In the genomic region with DNA sequence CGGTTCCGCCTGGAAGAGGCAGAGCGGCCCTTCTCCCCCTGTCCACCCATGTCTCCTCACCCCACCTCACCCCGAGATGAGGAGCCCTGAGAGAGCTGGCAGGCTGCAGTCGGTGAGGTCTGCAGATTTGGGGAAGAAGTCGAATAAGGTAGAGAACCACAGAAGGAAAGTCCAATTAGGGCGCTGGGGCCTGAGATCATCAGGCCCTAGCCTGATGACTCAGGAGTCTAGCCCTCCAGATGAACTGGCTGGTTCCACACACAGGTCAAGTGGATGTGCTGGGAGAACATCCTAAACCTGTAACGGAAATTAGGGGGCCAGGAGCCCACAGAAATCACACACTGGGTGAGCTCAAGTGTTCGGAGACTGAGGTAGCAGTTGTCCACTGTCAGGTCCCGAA, we compare ENCODE assay signal across 9 cellular contexts. TPM values are rescaled to one million over a fixed set of nuclear protein-coding genes. Genes with fewer than 3 reads are reported as not detected.
DNase-seq lines count a peak whose midpoint lies in the region; ATAC-seq, FAIRE-seq and TF ChIP-seq lines count a peak whose summit lies in the region.
"Had no signal": no experiment of that assay in that cellular context is flagged by ENCODE, and none has a peak within 500 bp of the region (broad histone marks: within the 10 kb centered on the region; RNA-seq: fewer than 3 reads in every experiment).

No MANE protein-coding gene starts in this region.

- peak overlapping the region; percentile 9 for H3K4ac ChIP-seq in H1 (replicated peaks; ENCODE audit: insufficient read length, low read depth, low read length)

- no peak for TF ChIP-seq RAD21 in H1 (IDR thresholded peaks at IDR 0.05 in 1 of 2, conservative IDR thresholded peaks at IDR 0.05 in 1 of 2; ENCODE audit: low read depth in 2 of 2, low read length in 2 of 2)

- BruUV-seq in PC-9 (replicated peaks; lab: Mats Ljungman, UMichigan), result no TSS peak

- peak overlapping the region; percentile 94; the same call in 1 of the 2 replicates for H2BK12ac ChIP-seq in H1 (ENCODE audit: low read depth, low read length)

- peaks cover 6% of the 10 kb centered on the region; the same call in 1 of the 2 replicates for H3K36me3 ChIP-seq in PC-9 (ENCODE audit: low read depth)
- peaks cover 6 to 17% (median 12%) of the 10 kb centered on the region in 4 experiments; a peak in 5 of 8 replicates for H3K36me3 ChIP-seq in H1 (ENCODE audit: control insufficient read depth in 2 of 4, insufficient read depth in 4 of 4, low read length in 3 of 4)

- POLR2A ChIA-PET in PC-9 (lab: Charles Lee; ENCODE audit: unreplicated experiment), result interaction anchor here (0.5 kb wide), 1 partner anchor 83 kb away, joined by 5 read pairs; no protein-coding TSS in a partner anchor
- POLR2A ChIA-PET in H1 (lab: Charles Lee; ENCODE audit: partially characterized antibody), result interaction anchor here (0.6 to 1.1 kb wide), 4 partner anchors 8 to 17 kb away, joined by 3 read pairs; no protein-coding TSS in a partner anchor

- peaks cover 4% of the 10 kb centered on the region; the same call in 1 of the 2 replicates for H3K23me2 ChIP-seq in H1 (ENCODE audit: low read depth, low read length)

- H3K56ac ChIP-seq in H1 (replicated peaks; ENCODE audit: insufficient read length, low read depth, low read length), result no peak overlapping the region

- no peak overlapping the region for H3K23ac ChIP-seq in H1 (ENCODE audit: insufficient read length)

- H3K9me3 ChIP-seq in PC-9 (ENCODE audit: insufficient read depth, low read depth) (peaks cover 3% of the 10 kb centered on the region; the same call in 1 of the 2 replicates), H1 (ENCODE audit: insufficient read depth in 2 of 2, low read depth in 1 of 2, low read length in 1 of 2) (no peaks in the 10 kb centered on the region)

- H3K4me3 Mint-ChIP-seq in progenitor cell of endocrine pancreas (ENCODE audit: low read depth), result peak overlapping the region; percentile 39

- H3F3A ChIP-seq in PC-9 (ENCODE audit: insufficient read depth, low read depth), result peaks cover 20% of the 10 kb centered on the region; the same call in 1 of the 2 replicates

- H2BK20ac ChIP-seq in H1 (ENCODE audit: low read length), result 0 out of 2 replicates have a peak overlapping the region, but pooled peaks have one; percentile 15

- no peak overlapping the region for H3K14ac ChIP-seq in H1 (ENCODE audit: insufficient read length)

- intact Hi-C loops in PC-9 (cut with micrococcal nuclease; ENCODE audit: unreplicated experiment), result loop anchor here (2.0 kb wide), 1 partner anchor 14 kb away; no protein-coding TSS in a partner anchor

- WGBS in H1 (ENCODE audit: extremely low coverage in 1 of 2, insufficient coverage in 1 of 2, insufficient read length in 1 of 2, insufficient replicate concordance in 2 of 2, low coverage in 1 of 2, low lambda C conversion rate in 2 of 2, missing lambda C conversion rate in 1 of 2), 2 experiments, result 91% methylated on average over 10 of the region's 10 CpGs; no CpG with 5 or more reads in 1 of the 2 experiments

- H4K8ac ChIP-seq in H1 (ENCODE audit: extremely low read depth, insufficient read depth, low read length), result peak overlapping the region; percentile 60

- H3K27ac Mint-ChIP-seq in progenitor cell of endocrine pancreas, result no peak overlapping the region

- TF ChIP-seq POLR2A in H1 (IDR thresholded peaks at IDR 0.05; ENCODE audit: control extremely low read depth in 1 of 2, low read depth in 2 of 2, low read length in 2 of 2), result no peak

- H3K36me3 Mint-ChIP-seq in progenitor cell of endocrine pancreas (ENCODE audit: insufficient read depth), result peaks cover 7% of the 10 kb centered on the region

- H4K5ac ChIP-seq in H1 (ENCODE audit: insufficient read length, low read depth, low read length), result peak overlapping the region; percentile 51

- H3K4me1 Mint-ChIP-seq in progenitor cell of endocrine pancreas (ENCODE audit: low read depth), result peaks cover 11% of the 10 kb centered on the region

- H2AFZ ChIP-seq in PC-9, result no peak overlapping the region
- no peak overlapping the region for H2AFZ ChIP-seq in H1 (ENCODE audit: low read length)

- H3K79me1 ChIP-seq in H1 (ENCODE audit: low read depth, low read length), result no peaks in the 10 kb centered on the region

- H3K27me3 Mint-ChIP-seq in progenitor cell of endocrine pancreas, result no peaks in the 10 kb centered on the region

- FAIRE-seq in H1 (lab: Jason Lieb, UNC), result no peak

- H2BK120ac ChIP-seq in H1 (replicated peaks; ENCODE audit: low read depth, low read length), result peak overlapping the region; percentile 38

- no peak overlapping the region for H3K18ac ChIP-seq in H1 (ENCODE audit: extremely low read depth, low read length)

- peak overlapping the region; percentile 69 for H4K91ac ChIP-seq in H1 (replicated peaks; ENCODE audit: insufficient read length, low read length)

- H3K4me3 ChIP-seq in PC-9 (peak overlapping the region; percentile 55; the same call in 1 of the 2 replicates), H1 (ENCODE audit: extremely low read depth in 1 of 4, insufficient read depth in 2 of 4, low read depth in 3 of 4, low read length in 4 of 4) (peak overlapping the region in 1 of 4 experiments; percentile 53; a peak in 2 of 8 replicates)

- peak overlapping the region in 2 of 4 experiments; percentile 28 to 29; a peak in 3 of 7 replicates for H3K9ac ChIP-seq in H1 (replicated peaks in 1 of 4; ENCODE audit: extremely low read depth in 1 of 4, low read depth in 3 of 4, low read length in 3 of 4)

- TF ChIP-seq EP300 in H1 (IDR thresholded peaks at IDR 0.05; ENCODE audit: borderline replicate concordance in 1 of 2, low read depth in 2 of 2, low read length in 2 of 2), result no peak

- H3K4me2 ChIP-seq in PC-9 (peak overlapping the region; percentile 89), H1 (ENCODE audit: insufficient read depth in 1 of 2, low read depth in 2 of 2, low read length in 2 of 2) (peak overlapping the region; percentile 61 to 89; a peak in 3 of 4 replicates)

- no peaks in the 10 kb centered on the region for H3K9me3 Mint-ChIP-seq in progenitor cell of endocrine pancreas (ENCODE audit: low read depth)

- H3K27ac ChIP-seq in PC-9, result peak overlapping the region; percentile 67
- H3K27ac ChIP-seq in H1 (ENCODE audit: low read depth, low read length), result no peak overlapping the region

- H3K79me2 ChIP-seq in PC-9 (ENCODE audit: low read depth), result peaks cover 19% of the 10 kb centered on the region
- peaks cover 0 to 19% of the 10 kb centered on the region in 2 experiments; a peak in 2 of 4 replicates for H3K79me2 ChIP-seq in H1 (ENCODE audit: control insufficient read depth in 1 of 2, insufficient read depth in 2 of 2, low read length in 2 of 2)

- H2BK5ac ChIP-seq in H1 (ENCODE audit: low read depth, low read length), result peak overlapping the region; percentile 20; the same call in 1 of the 2 replicates

- no peaks in the 10 kb centered on the region for H3K27me3 ChIP-seq in PC-9 (ENCODE audit: insufficient read depth, low read depth)
- H3K27me3 ChIP-seq in H1 (replicated peaks in 1 of 4; ENCODE audit: control insufficient read depth in 3 of 4, extremely low read depth in 1 of 4, insufficient read depth in 3 of 4, low read length in 3 of 4), result no peaks in the 10 kb centered on the region

- TF ChIP-seq CTCF in PC-9 (conservative IDR thresholded peaks at IDR 0.05) (no peak), H1 (IDR thresholded peaks at IDR 0.05; ENCODE audit: control extremely low read depth in 1 of 3, insufficient read depth in 1 of 3, low read depth in 1 of 3, low read length in 3 of 3) (no peak), progenitor cell of endocrine pancreas (IDR thresholded peaks at IDR 0.05; ENCODE audit: unreplicated experiment) (no peak)

- H3K4me1 ChIP-seq in PC-9 (replicated peaks; ENCODE audit: insufficient read depth), result peaks cover 24% of the 10 kb centered on the region
- H3K4me1 ChIP-seq in H1 (replicated peaks in 1 of 4; ENCODE audit: control insufficient read depth in 3 of 4, insufficient read depth in 4 of 4, low read length in 3 of 4), result peaks cover 2 to 4% (median 4%) of the 10 kb centered on the region in 4 experiments; a peak in 3 of 7 replicates

- no peaks in the 10 kb centered on the region for H3K9me2 ChIP-seq in PC-9 (ENCODE audit: insufficient read depth)

- H2AK5ac ChIP-seq in H1 (ENCODE audit: low read depth, low read length), result 0 out of 2 replicates have a peak overlapping the region, but pooled peaks have one; percentile 70

- peak; percentile 15 for DNase-seq in Daoy (ENCODE audit: low read depth)
- DNase-seq in PC-9, result no peak
- DNase-seq in H1 (ENCODE audit: low read depth in 1 of 2, low spot score in 2 of 2), result no peak
- DNase-seq in progenitor cell of endocrine pancreas (ENCODE audit: low spot score, unreplicated experiment), result no peak
- no peak for DNase-seq in activated CD4-positive, CD25-positive, alpha-beta regulatory T cell treated with anti-CD3 and anti-CD28 coated beads, Interleukin-2, amount 50 U/mL, for 72 hours
- DNase-seq in globus pallidus (ENCODE audit: low spot score), result no peak
- no peak for DNase-seq in DMS79 (lab: John Stamatoyannopoulos, UW)
- DNase-seq: activated CD4-positive, alpha-beta T cell treated with anti-CD3 and anti-CD28 coated beads, Interleukin-2, amount 50 U/mL, for 1 hour had no signal

- no peak for ATAC-seq in GM19351 (IDR thresholded peaks at IDR 0.05; ENCODE audit: unreplicated experiment)

- no peaks in the 10 kb centered on the region for H4K20me1 ChIP-seq in PC-9 (ENCODE audit: insufficient read depth)
- H4K20me1 ChIP-seq in H1 (replicated peaks in 1 of 2; ENCODE audit: control insufficient read depth in 1 of 2, insufficient read depth in 2 of 2, low read length in 2 of 2), result peaks cover 0 to 3% of the 10 kb centered on the region in 2 experiments

- H2BK15ac ChIP-seq in H1 (ENCODE audit: low read length), result 0 out of 2 replicates have a peak overlapping the region, but pooled peaks have one; percentile 4

- CTCF ChIA-PET in PC-9 (lab: Charles Lee), result no interaction called here
- CTCF ChIA-PET in H1 (lab: Charles Lee; ENCODE audit: partially characterized antibody), result interaction anchor here (0.7 to 2.1 kb wide), 6 partner anchors 8 to 84 kb away, joined by 3 to 7 read pairs (median 4); no protein-coding TSS in a partner anchor

RNA-seq across cellular contexts. Expression of a gene that starts 1.1 kb away (rescaled TPM):
- 106 and 123 TPM in 2 replicates for total RNA-seq in Daoy (2014; rRNA removed; shearing (Covaris generic))
- total RNA-seq in PC-9 (2021), result 40.9 and 51.2 TPM in 2 replicates
- total RNA-seq in H1 (2021; fragmentation: NEBNext Ultra II Directional; extraction: Animal tissue kit (Norgen Biotek cat#: 25700)), result 73.8 and 75.8 TPM in 2 replicates
- 138 and 145 TPM in 2 replicates for polyA plus RNA-seq in H1 (2011; rRNA removed)
- polyA plus RNA-seq in H1 (2011; cell fraction: cytosol; rRNA removed), result 128 TPM
- polyA plus RNA-seq in H1 (2011; cell fraction: nucleus; rRNA removed), result 288 TPM
- 87.7 to 100 TPM (median 93.7 TPM) in 4 replicates for polyA plus RNA-seq in H1 (2012, experiment 1 of 2)
- polyA plus RNA-seq in H1 (2012, experiment 2 of 2), result 116 TPM
- 120 TPM for polyA plus RNA-seq in H1 (2013, experiment 1 of 2)
- polyA plus RNA-seq in H1 (2013, experiment 2 of 2), result 112 TPM
- 74.6 and 74.9 TPM in 2 replicates for polyA minus RNA-seq in H1 (2011; rRNA and poly(A)+ RNA removed)
- 25.0 TPM for polyA minus RNA-seq in H1 (2011; cell fraction: cytosol; rRNA and poly(A)+ RNA removed)
- 67.4 TPM for polyA minus RNA-seq in H1 (2011; cell fraction: nucleus; rRNA and poly(A)+ RNA removed)
- total RNA-seq in progenitor cell of endocrine pancreas, result 95.9 and 100 TPM in 2 replicates

RNA-seq across cellular contexts. Expression of a gene that starts 10.4 kb away (rescaled TPM):
- not detected in 2 replicates for total RNA-seq in Daoy (2014; rRNA removed; shearing (Covaris generic))
- total RNA-seq in PC-9 (2021) (0.35 and 0.68 TPM in 2 replicates), progenitor cell of endocrine pancreas (not detected in 2 replicates)
- 0.22 TPM in 1 of 2 replicates, not detected in the other for total RNA-seq in H1 (2021; fragmentation: NEBNext Ultra II Directional; extraction: Animal tissue kit (Norgen Biotek cat#: 25700))
- 0.14 and 0.31 TPM in 2 replicates for polyA plus RNA-seq in H1 (2011; rRNA removed)
- polyA plus RNA-seq in H1 (2011; cell fraction: cytosol; rRNA removed), result 0.09 TPM
- 0.29 TPM for polyA plus RNA-seq in H1 (2011; cell fraction: nucleus; rRNA removed)
- 0.19 to 0.43 TPM in 2 of 4 replicates, not detected in the others for polyA plus RNA-seq in H1 (2012, experiment 1 of 2)
- polyA plus RNA-seq in H1 (2012, experiment 2 of 2), result 0.21 TPM
- 0.06 TPM for polyA plus RNA-seq in H1 (2013, experiment 1 of 2)
- polyA plus RNA-seq in H1 (2013, experiment 2 of 2), result 0.07 TPM
- 0.13 TPM in 1 of 2 replicates, not detected in the other for polyA minus RNA-seq in H1 (2011; rRNA and poly(A)+ RNA removed)
- not detected for polyA minus RNA-seq in H1 (2011; cell fraction: cytosol; rRNA and poly(A)+ RNA removed)
- polyA minus RNA-seq in H1 (2011; cell fraction: nucleus; rRNA and poly(A)+ RNA removed), result not detected

RNA-seq across cellular contexts. Expression of a gene that starts 33.4 kb away (rescaled TPM):
- total RNA-seq in Daoy (2014; rRNA removed; shearing (Covaris generic)), result not detected in 2 replicates
- total RNA-seq in PC-9 (2021) (not detected in 2 replicates), progenitor cell of endocrine pancreas (not detected in 2 replicates)
- not detected in 2 replicates for total RNA-seq in H1 (2021; fragmentation: NEBNext Ultra II Directional; extraction: Animal tissue kit (Norgen Biotek cat#: 25700))
- not detected in 2 replicates for polyA plus RNA-seq in H1 (2011; rRNA removed)
- polyA plus RNA-seq in H1 (2011; cell fraction: cytosol; rRNA removed), result not detected
- polyA plus RNA-seq in H1 (2011; cell fraction: nucleus; rRNA removed), result not detected
- not detected in 4 replicates for polyA plus RNA-seq in H1 (2012, experiment 1 of 2)
- not detected for polyA plus RNA-seq in H1 (2012, experiment 2 of 2)
- not detected for polyA plus RNA-seq in H1 (2013, experiment 1 of 2)
- polyA plus RNA-seq in H1 (2013, experiment 2 of 2), result not detected
- polyA minus RNA-seq in H1 (2011; rRNA and poly(A)+ RNA removed), result not detected in 2 replicates
- polyA minus RNA-seq in H1 (2011; cell fraction: cytosol; rRNA and poly(A)+ RNA removed), result not detected
- not detected for polyA minus RNA-seq in H1 (2011; cell fraction: nucleus; rRNA and poly(A)+ RNA removed)

RNA-seq across cellular contexts. Expression of a gene that starts 36.1 kb away (rescaled TPM):
- total RNA-seq in Daoy (2014; rRNA removed; shearing (Covaris generic)), result 6.3 and 22.7 TPM in 2 replicates
- total RNA-seq in PC-9 (2021), result 12.2 and 14.6 TPM in 2 replicates
- total RNA-seq in H1 (2021; fragmentation: NEBNext Ultra II Directional; extraction: Animal tissue kit (Norgen Biotek cat#: 25700)), result 27.2 and 29.9 TPM in 2 replicates
- polyA plus RNA-seq in H1 (2011; rRNA removed), result 48.6 and 65.0 TPM in 2 replicates
- 74.5 TPM for polyA plus RNA-seq in H1 (2011; cell fraction: cytosol; rRNA removed)
- 117 TPM for polyA plus RNA-seq in H1 (2011; cell fraction: nucleus; rRNA removed)
- polyA plus RNA-seq in H1 (2012, experiment 1 of 2), result 22.5 to 36.8 TPM (median 32.4 TPM) in 4 replicates
- polyA plus RNA-seq in H1 (2012, experiment 2 of 2), result 33.2 TPM
- polyA plus RNA-seq in H1 (2013, experiment 1 of 2), result 18.1 TPM
- polyA plus RNA-seq in H1 (2013, experiment 2 of 2), result 15.8 TPM
- polyA minus RNA-seq in H1 (2011; rRNA and poly(A)+ RNA removed), result 33.5 and 45.8 TPM in 2 replicates
- 19.1 TPM for polyA minus RNA-seq in H1 (2011; cell fraction: cytosol; rRNA and poly(A)+ RNA removed)
- polyA minus RNA-seq in H1 (2011; cell fraction: nucleus; rRNA and poly(A)+ RNA removed), result 45.5 TPM
- 58.6 and 61.5 TPM in 2 replicates for total RNA-seq in progenitor cell of endocrine pancreas

RNA-seq across cellular contexts. Expression of a gene that starts 41.3 kb away (rescaled TPM):
- not detected in 2 replicates for total RNA-seq in Daoy (2014; rRNA removed; shearing (Covaris generic))
- total RNA-seq in PC-9 (2021) (not detected in 2 replicates), progenitor cell of endocrine pancreas (0.84 TPM in 1 of 2 replicates, not detected in the other)
- total RNA-seq in H1 (2021; fragmentation: NEBNext Ultra II Directional; extraction: Animal tissue kit (Norgen Biotek cat#: 25700)), result 0.34 TPM in 1 of 2 replicates, not detected in the other
- not detected in 2 replicates for polyA plus RNA-seq in H1 (2011; rRNA removed)
- polyA plus RNA-seq in H1 (2011; cell fraction: cytosol; rRNA removed), result 0.34 TPM
- polyA plus RNA-seq in H1 (2011; cell fraction: nucleus; rRNA removed), result 0.43 TPM
- not detected in 4 replicates for polyA plus RNA-seq in H1 (2012, experiment 1 of 2)
- not detected for polyA plus RNA-seq in H1 (2012, experiment 2 of 2)
- 0.14 TPM for polyA plus RNA-seq in H1 (2013, experiment 1 of 2)
- polyA plus RNA-seq in H1 (2013, experiment 2 of 2), result 0.13 TPM
- not detected in 2 replicates for polyA minus RNA-seq in H1 (2011; rRNA and poly(A)+ RNA removed)
- polyA minus RNA-seq in H1 (2011; cell fraction: cytosol; rRNA and poly(A)+ RNA removed), result not detected
- 0.90 TPM for polyA minus RNA-seq in H1 (2011; cell fraction: nucleus; rRNA and poly(A)+ RNA removed)
